8 cellular contexts compared by ENCODE assay signal in the genomic region with DNA sequence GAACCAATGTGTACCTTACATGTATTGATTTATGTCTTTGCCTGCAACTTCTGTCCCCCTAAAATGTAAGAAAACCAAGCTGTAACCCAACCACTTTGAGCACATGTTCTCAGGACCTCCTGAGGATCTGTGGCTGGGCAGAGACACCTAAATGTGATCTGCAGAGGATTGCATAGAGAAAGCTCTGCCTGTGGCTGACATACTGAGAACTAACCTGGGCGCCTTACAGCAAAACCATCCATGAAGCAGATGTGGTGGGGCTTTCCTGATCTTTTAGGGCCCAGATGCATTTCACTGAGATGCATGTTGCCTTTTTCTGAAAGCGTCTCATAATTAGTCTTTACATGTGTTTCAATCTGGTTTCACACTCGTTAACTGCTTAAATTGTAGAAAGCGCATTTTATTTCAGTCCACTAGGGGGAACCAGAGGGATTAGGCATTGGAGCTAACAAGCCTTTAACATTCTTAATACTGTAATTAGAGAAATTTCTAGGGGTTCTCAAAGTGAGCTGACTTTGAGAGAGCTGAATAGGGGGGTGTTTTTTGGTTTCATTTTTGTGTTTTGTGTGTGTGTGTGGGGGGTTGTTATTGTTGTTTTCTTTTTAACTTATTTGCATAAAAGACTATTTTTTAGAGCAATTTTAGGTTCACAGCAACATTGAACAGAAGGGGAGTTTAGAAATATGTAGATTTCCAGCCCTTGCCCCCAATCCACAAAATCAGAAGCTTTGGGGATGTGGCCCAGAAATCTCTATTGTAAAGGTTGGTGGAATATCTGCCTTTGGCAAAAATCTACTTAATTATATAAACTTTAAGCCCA. TPM values are rescaled to one million over a fixed set of nuclear protein-coding genes. Genes with fewer than 3 reads are reported as not detected.
DNase-seq lines count a peak whose midpoint lies in the region; ATAC-seq, FAIRE-seq and TF ChIP-seq lines count a peak whose summit lies in the region.

No MANE protein-coding gene starts in this region.

- H3K4me2 ChIP-seq in Loucy (ENCODE audit: low read depth, low read length, poor library complexity, severe bottlenecking): no peak overlapping the region

- CTCF ChIA-PET in HEK293 (lab: Yijun Ruan, JAX): interaction anchor here (0.5 to 2.0 kb wide), 49 partner anchors 8 to 1953 kb away, joined by 3 to 32 read pairs (median 4); no protein-coding TSS in a partner anchor

- H2AFZ ChIP-seq in Loucy (ENCODE audit: low read length): no peak overlapping the region

- H3K27me3 ChIP-seq in GM06990 (replicated peaks; ENCODE audit: control insufficient read depth, insufficient read depth, low read length) (no peaks in the 10 kb centered on the region), Loucy (ENCODE audit: insufficient read depth, low read length, poor library complexity, severe bottlenecking) (no peaks in the 10 kb centered on the region)

- H3F3A ChIP-seq in Loucy (ENCODE audit: low read depth): no peaks in the 10 kb centered on the region

- DNase-seq in A172 (ENCODE audit: low spot score): peak; percentile 62
- DNase-seq in GM06990 (ENCODE audit: extremely low read depth, insufficient read length): no peak
- DNase-seq in SHP77 (lab: John Stamatoyannopoulos, UW): peak; percentile 43 to 49
- peak in 1 of 3 donors; percentile 71 for DNase-seq in mucosa of descending colon
- no peak for DNase-seq in cortex of kidney (lab: John Stamatoyannopoulos, UW)

- H4K20me1 ChIP-seq in Loucy (ENCODE audit: insufficient read depth, low read length, poor library complexity, severe bottlenecking): no peaks in the 10 kb centered on the region

- H3K9me2 ChIP-seq in Loucy (replicated peaks; ENCODE audit: low read depth, low read length): no peaks in the 10 kb centered on the region

- TF ChIP-seq CTCF in GM06990 (IDR thresholded peaks at IDR 0.05; ENCODE audit: insufficient read depth, low read length, poor library complexity, severe bottlenecking): peak; percentile 84
- peak; percentile 57 for TF ChIP-seq CTCF in HEK293 (tag by site-specific recombination; IDR thresholded peaks at IDR 0.05)
- peak; percentile 91 for TF ChIP-seq CTCF in Loucy (conservative IDR thresholded peaks at IDR 0.05; ENCODE audit: low read length)
- peak; percentile 62 for TF ChIP-seq CTCF in mucosa of descending colon (IDR thresholded peaks at IDR 0.05)

- H3K9me3 ChIP-seq in HEK293 (ENCODE audit: control insufficient read depth, insufficient read depth, low read depth, low read length) (no peaks in the 10 kb centered on the region), Loucy (ENCODE audit: insufficient read depth, low read depth, low read length) (no peaks in the 10 kb centered on the region), mucosa of descending colon (no peaks in the 10 kb centered on the region)

- H3K4me3 ChIP-seq in GM06990 (replicated peaks; ENCODE audit: low read depth, low read length): no peak overlapping the region
- no peak overlapping the region for H3K4me3 ChIP-seq in HEK293 (ENCODE audit: low read depth, low read length)
- H3K4me3 ChIP-seq in Loucy (ENCODE audit: low read length, poor library complexity, severe bottlenecking): no peak overlapping the region
- H3K4me3 ChIP-seq in mucosa of descending colon: no peak overlapping the region

- intact Hi-C loops in mucosa of descending colon (cut with DNase I, micrococcal nuclease): no loop called here

- H3K4me1 ChIP-seq in HEK293 (ENCODE audit: control insufficient read depth, insufficient read depth, low read length): peaks cover 4% of the 10 kb centered on the region
- no peaks in the 10 kb centered on the region for H3K4me1 ChIP-seq in Loucy (ENCODE audit: insufficient read depth, low read length, poor library complexity, severe bottlenecking)
- H3K4me1 ChIP-seq in mucosa of descending colon (ENCODE audit: low read depth): no peaks in the 10 kb centered on the region

- POLR2A ChIA-PET in HEK293 (lab: Yijun Ruan, JAX): interaction anchor here (0.7 kb wide), 2 partner anchors 18 to 219 kb away, joined by 4 to 5 read pairs; no protein-coding TSS in a partner anchor

- ATAC-seq in mucosa of descending colon: peak; percentile 78

- H3K36me3 ChIP-seq in GM06990 (ENCODE audit: control insufficient read depth, insufficient read depth, low read length): no peaks in the 10 kb centered on the region
- no peaks in the 10 kb centered on the region for H3K36me3 ChIP-seq in HEK293 (ENCODE audit: control insufficient read depth in 2 of 2, insufficient read depth in 1 of 2, low read length in 2 of 2)
- H3K36me3 ChIP-seq in Loucy (ENCODE audit: insufficient read depth, low read length): no peaks in the 10 kb centered on the region
- H3K36me3 ChIP-seq in mucosa of descending colon (ENCODE audit: low read depth): no peaks in the 10 kb centered on the region

- H3K79me2 ChIP-seq in Loucy (ENCODE audit: insufficient read depth, low read length): no peaks in the 10 kb centered on the region

- no peak overlapping the region for H3K9ac ChIP-seq in Loucy (ENCODE audit: low read depth, low read length, poor library complexity, severe bottlenecking)

- FAIRE-seq in endometrium (lab: Jason Lieb, UNC): peak; percentile 74

- H3K27ac ChIP-seq in HEK293 (ENCODE audit: extremely low read depth, low read depth, low read length): no peak overlapping the region

TF ChIP-seq in HEK293, 187 proteins besides CTCF, POLR2A, EP300 and RAD21:
- TF ChIP-seq ZFP69B (tag by site-specific recombination; IDR thresholded peaks at IDR 0.05): no peak
- no peak for TF ChIP-seq GLIS1 (tag by site-specific recombination; IDR thresholded peaks at IDR 0.05)
- TF ChIP-seq ZNF140 (tag by site-specific recombination; IDR thresholded peaks at IDR 0.05): no peak
- TF ChIP-seq ZFHX2 (tag by site-specific recombination; conservative IDR thresholded peaks at IDR 0.05): no peak
- TF ChIP-seq, protein P1, sequence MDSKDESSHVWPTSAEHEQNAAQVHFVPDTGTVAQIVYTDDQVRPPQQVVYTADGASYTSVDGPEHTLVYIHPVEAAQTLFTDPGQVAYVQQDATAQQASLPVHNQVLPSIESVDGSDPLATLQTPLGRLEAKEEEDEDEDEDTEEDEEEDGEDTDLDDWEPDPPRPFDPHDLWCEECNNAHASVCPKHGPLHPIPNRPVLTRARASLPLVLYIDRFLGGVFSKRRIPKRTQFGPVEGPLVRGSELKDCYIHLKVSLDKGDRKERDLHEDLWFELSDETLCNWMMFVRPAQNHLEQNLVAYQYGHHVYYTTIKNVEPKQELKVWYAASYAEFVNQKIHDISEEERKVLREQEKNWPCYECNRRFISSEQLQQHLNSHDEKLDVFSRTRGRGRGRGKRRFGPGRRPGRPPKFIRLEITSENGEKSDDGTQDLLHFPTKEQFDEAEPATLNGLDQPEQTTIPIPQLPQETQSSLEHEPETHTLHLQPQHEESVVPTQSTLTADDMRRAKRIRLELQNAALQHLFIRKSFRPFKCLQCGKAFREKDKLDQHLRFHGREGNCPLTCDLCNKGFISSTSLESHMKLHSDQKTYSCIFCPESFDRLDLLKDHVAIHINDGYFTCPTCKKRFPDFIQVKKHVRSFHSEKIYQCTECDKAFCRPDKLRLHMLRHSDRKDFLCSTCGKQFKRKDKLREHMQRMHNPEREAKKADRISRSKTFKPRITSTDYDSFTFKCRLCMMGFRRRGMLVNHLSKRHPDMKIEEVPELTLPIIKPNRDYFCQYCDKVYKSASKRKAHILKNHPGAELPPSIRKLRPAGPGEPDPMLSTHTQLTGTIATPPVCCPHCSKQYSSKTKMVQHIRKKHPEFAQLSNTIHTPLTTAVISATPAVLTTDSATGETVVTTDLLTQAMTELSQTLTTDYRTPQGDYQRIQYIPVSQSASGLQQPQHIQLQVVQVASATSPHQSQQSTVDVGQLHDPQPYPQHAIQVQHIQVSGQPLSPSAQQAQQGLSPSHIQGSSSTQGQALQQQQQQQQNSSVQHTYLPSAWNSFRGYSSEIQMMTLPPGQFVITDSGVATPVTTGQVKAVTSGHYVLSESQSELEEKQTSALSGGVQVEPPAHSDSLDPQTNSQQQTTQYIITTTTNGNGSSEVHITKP (tag by site-specific recombination; IDR thresholded peaks at IDR 0.05): peak; percentile 41; the same call in 1 of the 2 replicates
- peak; percentile 76 for TF ChIP-seq ZNF654 (tag by site-specific recombination; IDR thresholded peaks at IDR 0.05; ENCODE audit: low read depth)
- TF ChIP-seq ZNF660 (tag by site-specific recombination; IDR thresholded peaks at IDR 0.05): 0 out of 2 replicates have a peak, but pooled peaks have one; percentile 9
- TF ChIP-seq MEIS1 (CRISPR knock-in tag; IDR thresholded peaks at IDR 0.05; ENCODE audit: borderline replicate concordance): no peak
- no peak for TF ChIP-seq ZNF16 (tag by site-specific recombination; IDR thresholded peaks at IDR 0.05; ENCODE audit: low read depth)

RNA-seq across cellular contexts. Expression of a gene that starts 50.9 kb away (rescaled TPM):
- total RNA-seq in A172 (2014; rRNA removed; shearing (Covaris generic)): 3.1 and 4.6 TPM in 2 replicates
- 1 to 10 TPM in 1 of 3 donors, under 1 TPM in 2; 0.60 to 3.4 (median 0.87) TPM for total RNA-seq in mucosa of descending colon

Comparison
In these comparisons a context has a peak if more than half of its experiments do, and no peak if none do; other contexts are left out.
1. DNase-seq: peak in A172 (single experiment) and SHP77 (2 of 2); none in GM06990 (single experiment) and cortex of kidney (single experiment).
2. Peak in every context shown above with its lines, with median percentiles within 50 percentile points of each other: CTCF ChIP-seq.